Comparison of ENCODE assay signal across 8 cellular contexts in the genomic region with DNA sequence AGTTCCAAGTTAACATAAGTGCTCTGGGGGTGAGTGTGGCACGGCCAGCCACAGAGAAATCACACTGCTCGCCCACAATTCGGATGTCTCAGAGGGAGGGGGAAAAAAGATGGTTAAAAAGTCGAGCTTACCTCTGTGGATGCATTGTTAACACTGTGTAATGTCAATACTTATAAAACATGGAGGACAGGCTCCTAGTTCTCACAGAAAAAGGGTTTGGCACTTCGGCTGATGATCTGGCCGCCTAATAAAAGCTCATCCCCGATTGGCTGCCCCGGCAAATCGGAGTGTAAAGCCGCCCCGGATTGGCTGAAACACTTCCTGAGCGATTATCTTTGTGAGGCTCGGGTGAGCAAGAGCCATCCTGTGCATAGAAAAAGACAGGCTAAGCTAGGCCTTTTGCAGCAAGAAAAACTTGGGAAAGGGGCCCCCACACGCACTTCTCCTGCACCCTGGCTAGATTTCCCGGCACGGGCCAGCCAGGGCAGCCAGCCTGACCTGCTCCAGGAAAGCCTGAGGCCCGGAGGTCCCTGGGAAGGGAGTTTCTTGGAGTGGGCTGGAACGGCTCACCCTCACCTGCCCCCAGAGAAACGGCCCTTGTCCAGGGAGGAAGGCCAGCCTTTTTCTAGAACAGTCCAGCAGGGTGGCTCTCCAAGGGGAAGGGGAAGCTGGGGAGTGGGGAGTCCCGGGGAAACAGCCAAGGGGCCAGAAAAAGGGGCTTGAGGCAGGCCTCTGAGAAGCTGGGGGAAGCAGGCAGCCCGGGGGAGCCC. TPM values are rescaled to one million over a fixed set of nuclear protein-coding genes. Genes with fewer than 3 reads are reported as not detected.
DNase-seq lines count a peak whose midpoint lies in the region; ATAC-seq and TF ChIP-seq lines count a peak whose summit lies in the region.

A gene (minus strand): TSS at position 174 of the 770 bp plus-strand sequence. CDS start 29 bp downstream, at position 145.

- H3K9me2 ChIP-seq in MM.1S (replicated peaks; ENCODE audit: insufficient read depth, low read length) = no peaks in the 10 kb centered on the region

- peaks cover 49% of the 10 kb centered on the region for H3K79me2 ChIP-seq in MM.1S (ENCODE audit: low read length)
- H3K79me2 ChIP-seq in fibroblast of lung (ENCODE audit: control insufficient read depth, insufficient read depth, low read length) = peaks cover 41% of the 10 kb centered on the region

- no peaks in the 10 kb centered on the region for H3K9me3 ChIP-seq in MM.1S (replicated peaks; ENCODE audit: insufficient read depth, low read length)
- H3K9me3 ChIP-seq in fibroblast of lung (ENCODE audit: control insufficient read depth, insufficient read depth, low read depth, low read length) = no peaks in the 10 kb centered on the region

- peak within 1 kb of the TSS; percentile 86 for H3K4me3 Mint-ChIP-seq in activated T-helper 2 cell treated with anti-CD3 and anti-CD28 coated beads, Interferon-gamma antibody, Interleukin-2, Interleukin-4, amounts not matched to agents 10 μg/mL and 5 μg/mL and 100 μg/mL, durations not matched to agents 14 hours and 24 hours and 36 hours (ENCODE audit: low read depth)
- H3K4me3 Mint-ChIP-seq in natural killer cell = peak within 1 kb of the TSS; percentile 90

- TF ChIP-seq CTCF in MM.1S (IDR thresholded peaks at IDR 0.05; ENCODE audit: low read length) (no peak), fibroblast of lung (conservative IDR thresholded peaks at IDR 0.05 in 1 of 2, IDR thresholded peaks at IDR 0.05 in 1 of 2; ENCODE audit: low read depth in 1 of 2, low read length in 2 of 2) (no peak), natural killer cell (IDR thresholded peaks at IDR 0.05) (no peak)

- peak within 1 kb of the TSS; percentile 91 for H3K9ac ChIP-seq in MM.1S (ENCODE audit: low read length)
- peak within 1 kb of the TSS; percentile 44 for H3K9ac ChIP-seq in fibroblast of lung (ENCODE audit: insufficient read depth, low read length)

- H3K4me2 ChIP-seq in MM.1S (ENCODE audit: low read depth, low read length) = peak within 1 kb of the TSS; percentile 83
- H3K4me2 ChIP-seq in fibroblast of lung (ENCODE audit: extremely low read depth, insufficient read depth, low read length) = peak within 1 kb of the TSS; percentile 93

- intact Hi-C loops in activated T-helper 2 cell treated with anti-CD3 and anti-CD28 coated beads, Interferon-gamma antibody, Interleukin-2, Interleukin-4, amounts not matched to agents 10 μg/mL and 5 μg/mL and 100 μg/mL, durations not matched to agents 14 hours and 24 hours and 36 hours (cut with micrococcal nuclease) = loop anchor here (2.0 to 10.0 kb wide), 7 partner anchors 24 to 258 kb away; a partner anchor contains a TSS
- intact Hi-C loops in natural killer cell (cut with micrococcal nuclease) = loop anchor here (5.0 to 10.0 kb wide), 2 partner anchors 39 to 148 kb away; a partner anchor contains a TSS

- H3K27me3 ChIP-seq in MM.1S (replicated peaks; ENCODE audit: insufficient read depth, low read length) = no peaks in the 10 kb centered on the region
- no peaks in the 10 kb centered on the region for H3K27me3 ChIP-seq in fibroblast of lung (ENCODE audit: control insufficient read depth, insufficient read depth, low read length)

- H3K36me3 Mint-ChIP-seq in activated T-helper 2 cell treated with anti-CD3 and anti-CD28 coated beads, Interferon-gamma antibody, Interleukin-2, Interleukin-4, amounts not matched to agents 10 μg/mL and 5 μg/mL and 100 μg/mL, durations not matched to agents 14 hours and 24 hours and 36 hours (ENCODE audit: low read depth) = peaks cover 41% of the 10 kb centered on the region
- H3K36me3 Mint-ChIP-seq in natural killer cell = no peaks in the 10 kb centered on the region

- peak; percentile 95 for DNase-seq in DMS 273 (lab: John Stamatoyannopoulos, UW; ENCODE audit: unreplicated experiment)
- peak; percentile 94 for DNase-seq in MM.1S
- peak; percentile 89 for DNase-seq in SHP77 treated with DMSO at 0.1 percent for 48 hours (lab: John Stamatoyannopoulos, UW)
- peak; percentile 97 for DNase-seq in activated T-helper 2 cell treated with anti-CD3 and anti-CD28 coated beads, Interferon-gamma antibody, Interleukin-2, Interleukin-4, amounts not matched to agents 10 μg/mL and 5 μg/mL and 100 μg/mL, durations not matched to agents 14 hours and 24 hours and 36 hours (ENCODE audit: low spot score)
- DNase-seq in fibroblast of lung (ENCODE audit: low read depth in 2 of 2) = peak; percentile 89 to 94
- peak; percentile 99 for DNase-seq in natural killer cell
- DNase-seq in stimulated activated naive CD4-positive, alpha-beta T cell (lab: John Stamatoyannopoulos, UW) = peak; percentile 88 to 100 (median 97)

- H3K27ac Mint-ChIP-seq in activated T-helper 2 cell treated with anti-CD3 and anti-CD28 coated beads, Interferon-gamma antibody, Interleukin-2, Interleukin-4, amounts not matched to agents 10 μg/mL and 5 μg/mL and 100 μg/mL, durations not matched to agents 14 hours and 24 hours and 36 hours = peak within 1 kb of the TSS; percentile 100
- H3K27ac Mint-ChIP-seq in natural killer cell = no peak within 1 kb of the TSS

- H3F3A ChIP-seq in MM.1S (ENCODE audit: insufficient read depth, low read length) = peaks cover 34% of the 10 kb centered on the region

- H3K27me3 Mint-ChIP-seq in activated T-helper 2 cell treated with anti-CD3 and anti-CD28 coated beads, Interferon-gamma antibody, Interleukin-2, Interleukin-4, amounts not matched to agents 10 μg/mL and 5 μg/mL and 100 μg/mL, durations not matched to agents 14 hours and 24 hours and 36 hours (ENCODE audit: low read depth) = no peaks in the 10 kb centered on the region
- H3K27me3 Mint-ChIP-seq in natural killer cell (ENCODE audit: low read depth in 2 of 2) = no peaks in the 10 kb centered on the region

- ATAC-seq in GM21825 (IDR thresholded peaks at IDR 0.05; ENCODE audit: unreplicated experiment) = peak; percentile 49
- peak; percentile 87 to 89 (median 87) for ATAC-seq in natural killer cell

- H2AFZ ChIP-seq in MM.1S (ENCODE audit: low read length) (peak within 1 kb of the TSS; percentile 90), fibroblast of lung (ENCODE audit: low read length) (peak within 1 kb of the TSS; percentile 14)

- H3K27ac ChIP-seq in MM.1S (ENCODE audit: low read length) (peak within 1 kb of the TSS; percentile 97), fibroblast of lung (ENCODE audit: insufficient read depth, low read length) (peak within 1 kb of the TSS; percentile 95)

- H3K36me3 ChIP-seq in MM.1S (replicated peaks; ENCODE audit: insufficient read depth, low read length) (no peaks in the 10 kb centered on the region), fibroblast of lung (ENCODE audit: control insufficient read depth, insufficient read depth, low read length) (no peaks in the 10 kb centered on the region)

- peaks cover 51% of the 10 kb centered on the region for H3K4me1 Mint-ChIP-seq in activated T-helper 2 cell treated with anti-CD3 and anti-CD28 coated beads, Interferon-gamma antibody, Interleukin-2, Interleukin-4, amounts not matched to agents 10 μg/mL and 5 μg/mL and 100 μg/mL, durations not matched to agents 14 hours and 24 hours and 36 hours (ENCODE audit: low read depth)
- H3K4me1 Mint-ChIP-seq in natural killer cell = peaks cover 13 to 63% of the 10 kb centered on the region in 2 donors

- no peaks in the 10 kb centered on the region for H3K9me3 Mint-ChIP-seq in activated T-helper 2 cell treated with anti-CD3 and anti-CD28 coated beads, Interferon-gamma antibody, Interleukin-2, Interleukin-4, amounts not matched to agents 10 μg/mL and 5 μg/mL and 100 μg/mL, durations not matched to agents 14 hours and 24 hours and 36 hours
- H3K9me3 Mint-ChIP-seq in natural killer cell = no peaks in the 10 kb centered on the region

- H3K4me3 ChIP-seq in MM.1S (ENCODE audit: low read length) (peak within 1 kb of the TSS; percentile 64), fibroblast of lung (replicated peaks in 1 of 4; ENCODE audit: control extremely low read depth in 1 of 4, insufficient read depth in 1 of 4, low read depth in 3 of 4, low read length in 4 of 4) (peak within 1 kb of the TSS; percentile 31 to 78 (median 48))

- H4K20me1 ChIP-seq in MM.1S (ENCODE audit: insufficient read depth, low read length) (no peaks in the 10 kb centered on the region), fibroblast of lung (ENCODE audit: control insufficient read depth, extremely low read depth, insufficient read depth, low read length) (no peaks in the 10 kb centered on the region)

- peaks cover 12% of the 10 kb centered on the region for H3K4me1 ChIP-seq in MM.1S (ENCODE audit: low read length)
- H3K4me1 ChIP-seq in fibroblast of lung (ENCODE audit: control insufficient read depth, extremely low read depth, insufficient read depth, low read length) = peaks cover 66% of the 10 kb centered on the region

RNA-seq across cellular contexts. Expression of the gene that starts here (rescaled TPM):
- 45.7 and 46.7 TPM in 2 replicates for total RNA-seq in activated T-helper 2 cell treated with anti-CD3 and anti-CD28 coated beads, Interferon-gamma antibody, Interleukin-2, Interleukin-4, amounts not matched to agents 10 μg/mL and 5 μg/mL and 100 μg/mL, durations not matched to agents 14 hours and 24 hours and 36 hours
- total RNA-seq in fibroblast of lung (7.4 and 13.0 TPM in 2 replicates), natural killer cell (10 to 100 TPM; 57.6 to 72.6 (median 69.8) TPM)
- polyA plus RNA-seq in fibroblast of lung = 12.6 and 17.6 TPM in 2 replicates
- polyA plus RNA-seq in fibroblast of lung (2012) = 12.3 and 14.2 TPM in 2 replicates
- polyA minus RNA-seq in fibroblast of lung (ENCODE audit: low replicate concordance) = 8.4 and 14.3 TPM in 2 replicates

Comparison
In these comparisons a context has a peak if more than half of its experiments do, and no peak if none do; other contexts are left out.
1. Peak in every context shown above with its lines: DNase-seq, ATAC-seq, H3K4me3 ChIP-seq and H3K27ac ChIP-seq.